ENCODE assay signal across 6 cellular contexts in genomic region chr14:22887260-22887989, GRCh38. TPM values are rescaled to one million over a fixed set of nuclear protein-coding genes. Genes with fewer than 3 reads are reported as not detected.
DNase-seq lines count a peak whose midpoint lies in the region; ATAC-seq and TF ChIP-seq lines count a peak whose summit lies in the region.

No MANE protein-coding gene starts in this region.

- TF ChIP-seq CTCF in breast epithelium (IDR thresholded peaks at IDR 0.05), result no peak

- no peak for TF ChIP-seq POLR2A in breast epithelium (IDR thresholded peaks at IDR 0.05)

- H3K27ac ChIP-seq in breast epithelium (peak overlapping the region; percentile 89 to 91), mucosa of rectum (ENCODE audit: low read depth in 2 of 2, low read length in 2 of 2) (peak overlapping the region; percentile 66 to 87)

- H3K9ac ChIP-seq in mucosa of rectum (ENCODE audit: low read depth in 1 of 2, low read length in 2 of 2), result peak overlapping the region; percentile 60 to 68

- H3K9me3 ChIP-seq in breast epithelium, result no peaks in the 10 kb centered on the region
- H3K9me3 ChIP-seq in mucosa of rectum (ENCODE audit: control insufficient read depth in 2 of 2, low read length in 2 of 2), result no peaks in the 10 kb centered on the region

- H3K27me3 ChIP-seq in breast epithelium, result no peaks in the 10 kb centered on the region
- H3K27me3 ChIP-seq in mucosa of rectum (ENCODE audit: control insufficient read depth in 2 of 2, insufficient read depth in 2 of 2, low read length in 2 of 2), result peaks cover 0 to 2% of the 10 kb centered on the region in 2 donors

- H3K36me3 ChIP-seq in breast epithelium (no peaks in the 10 kb centered on the region), mucosa of rectum (ENCODE audit: control insufficient read depth in 2 of 2, insufficient read depth in 2 of 2, low read length in 2 of 2) (no peaks in the 10 kb centered on the region)

- peak; percentile 42 for ATAC-seq in HG02798 (IDR thresholded peaks at IDR 0.05; ENCODE audit: poor library complexity, unreplicated experiment)

- H3K4me1 ChIP-seq in breast epithelium (peaks cover 0 to 10% of the 10 kb centered on the region in 2 donors), mucosa of rectum (ENCODE audit: control insufficient read depth in 2 of 2, insufficient read depth in 2 of 2, low read length in 2 of 2) (peaks cover 11 to 14% of the 10 kb centered on the region in 2 donors)

- intact Hi-C loops in breast epithelium (cut with DNase I; ENCODE audit: low total_unique reads) (no loop called here), head of caudate nucleus (cut with DNase I) (no loop called here)

- DNase-seq in EL (peak; percentile 91), NCI-H526 (lab: John Stamatoyannopoulos, UW) (peak; percentile 60 to 65), breast epithelium (ENCODE audit: low spot score in 2 of 2) (peak in 1 of 2 donors; percentile 79), head of caudate nucleus (no peak)

- H3K4me3 ChIP-seq in breast epithelium (peak overlapping the region; percentile 46 to 74 (median 69)), mucosa of rectum (ENCODE audit: low read length in 2 of 2) (peak overlapping the region; percentile 69 to 81)

RNA-seq across cellular contexts. Expression of gene REM2, which starts 4.4 kb away (rescaled TPM):
- total RNA-seq in breast epithelium, result 1 to 10 TPM in 2 of 3 donors, under 1 TPM in 1; 0.96 to 1.3 (median 1.2) TPM

RNA-seq across cellular contexts. Expression of gene LRP10, which starts 15.9 kb away (rescaled TPM):
- 10 to 100 TPM; 70.1 to 97.5 (median 82.3) TPM for total RNA-seq in breast epithelium

RNA-seq across cellular contexts. Expression of gene RBM23, which starts 31.5 kb away (rescaled TPM):
- 100 to 1,000 TPM in 2 of 3 donors, 10 to 100 TPM in 1; 85.5 to 194 (median 174) TPM for total RNA-seq in breast epithelium

RNA-seq across cellular contexts. Expression of gene PRMT5, which starts 41.8 kb away (rescaled TPM):
- total RNA-seq in breast epithelium, result 10 to 100 TPM; 48.6 to 80.6 (median 71.4) TPM

RNA-seq across cellular contexts. Expression of gene MMP14, which starts 51.0 kb away (rescaled TPM):
- 100 to 1,000 TPM in 2 of 3 donors, 10 to 100 TPM in 1; 84.4 to 361 (median 136) TPM for total RNA-seq in breast epithelium

Comparison
In these comparisons a context has a peak if more than half of its experiments do, and no peak if none do; other contexts are left out.
1. DNase-seq: peak in EL (single experiment) and NCI-H526 (2 of 2); none in head of caudate nucleus (0 of 42).